ENCODE assay signal across 18 cellular contexts in the genomic region with DNA sequence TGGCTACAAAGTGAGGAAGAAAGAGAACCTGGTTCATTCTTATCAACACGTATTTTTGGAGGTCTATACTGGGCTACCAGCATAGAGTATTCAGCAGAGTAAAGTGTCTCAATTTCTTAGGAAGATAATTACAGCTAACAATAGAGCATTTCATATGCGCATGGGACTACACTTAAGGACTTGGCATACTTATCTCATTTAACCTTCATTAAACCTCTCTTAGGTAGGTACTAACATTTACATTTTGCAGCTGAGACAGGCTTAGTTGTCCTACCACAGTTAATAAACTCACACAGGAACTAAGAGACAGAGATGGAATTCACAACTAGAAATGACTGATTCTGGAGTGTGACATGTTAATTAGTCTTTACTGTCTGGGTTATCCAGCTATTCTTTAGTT.
DNase-seq lines count a peak whose midpoint lies in the region; ATAC-seq and TF ChIP-seq lines count a peak whose summit lies in the region.
"Had no signal": no experiment of that assay in that cellular context is flagged by ENCODE, and none has a peak within 500 bp of the region (broad histone marks: within the 10 kb centered on the region; RNA-seq: fewer than 3 reads in every experiment).

No MANE protein-coding gene starts in this region.

- intact Hi-C loops in activated CD4-positive, alpha-beta T cell treated with anti-CD3 and anti-CD28 coated beads, Interleukin-2, amount 10 ng/mL, durations not matched to agents 24 days and 14 days (cut with micrococcal nuclease): no loop called here
- intact Hi-C loops in activated B cell treated with CpG ODN at 0.5 μM for 24 hours (cut with micrococcal nuclease): no loop called here

- H3K4me2 ChIP-seq in GM23338 (no peak overlapping the region), neural progenitor cell (peak overlapping the region; percentile 48)

- no peak overlapping the region for H2AFZ ChIP-seq in GM23338
- H2AFZ ChIP-seq in neural progenitor cell (replicated peaks): no peak overlapping the region

- H3K36me3 Mint-ChIP-seq in activated CD4-positive, alpha-beta T cell treated with anti-CD3 and anti-CD28 coated beads, Interleukin-2, amount 10 ng/mL, durations not matched to agents 24 days and 14 days (ENCODE audit: low read depth): peaks cover 38% of the 10 kb centered on the region
- H3K36me3 Mint-ChIP-seq in activated CD4-positive, alpha-beta T cell treated with anti-CD3 and anti-CD28 coated beads, Interleukin-2, amount 10 ng/mL, durations not matched to agents 7 days and 5 days (ENCODE audit: low read depth): peaks cover 39% of the 10 kb centered on the region
- peaks cover 48% of the 10 kb centered on the region for H3K36me3 Mint-ChIP-seq in GM23338 (ENCODE audit: low read depth)
- H3K36me3 Mint-ChIP-seq in activated B cell treated with CpG ODN at 0.5 μM for 24 hours (ENCODE audit: low read depth): peaks cover 69% of the 10 kb centered on the region
- peaks cover 23% of the 10 kb centered on the region for H3K36me3 Mint-ChIP-seq in neural progenitor cell

- H3K4me1 ChIP-seq in GM23338 (ENCODE audit: insufficient read depth): peaks cover 34% of the 10 kb centered on the region
- peaks cover 15% of the 10 kb centered on the region for H3K4me1 ChIP-seq in neural progenitor cell

- no peaks in the 10 kb centered on the region for H3K9me3 Mint-ChIP-seq in activated CD4-positive, alpha-beta T cell treated with anti-CD3 and anti-CD28 coated beads, Interleukin-2, amount 10 ng/mL, durations not matched to agents 24 days and 14 days
- H3K9me3 Mint-ChIP-seq in activated CD4-positive, alpha-beta T cell treated with anti-CD3 and anti-CD28 coated beads, Interleukin-2, amount 10 ng/mL, durations not matched to agents 7 days and 5 days: no peaks in the 10 kb centered on the region
- H3K9me3 Mint-ChIP-seq in GM23338 (no peaks in the 10 kb centered on the region), activated B cell treated with CpG ODN at 0.5 μM for 24 hours (no peaks in the 10 kb centered on the region), neural progenitor cell (no peaks in the 10 kb centered on the region)

- H3K4me3 ChIP-seq in GM23338: no peak overlapping the region
- H3K4me3 ChIP-seq in neural progenitor cell: no peak overlapping the region
- H3K4me3 ChIP-seq: HAP-1, Peyer's patch had no signal

- no peak overlapping the region for H3K9ac ChIP-seq in neural progenitor cell

- peaks cover 26% of the 10 kb centered on the region for H4K20me1 ChIP-seq in GM23338 (replicated peaks; ENCODE audit: insufficient read depth)
- peaks cover 14% of the 10 kb centered on the region for H4K20me1 ChIP-seq in neural progenitor cell (ENCODE audit: low read depth)

- TF ChIP-seq CTCF in GM23338 (conservative IDR thresholded peaks at IDR 0.05; ENCODE audit: low read depth in 2 of 2) (no peak), activated B cell treated with CpG ODN at 0.5 μM for 24 hours (IDR thresholded peaks at IDR 0.05) (no peak), neural progenitor cell (IDR thresholded peaks at IDR 0.05) (no peak)

- CTCF ChIA-PET in activated CD4-positive, alpha-beta T cell treated with anti-CD3 and anti-CD28 coated beads, Interleukin-2, amount 10 ng/mL, durations not matched to agents 7 days and 5 days (lab: Charles Lee): interaction anchor here (0.5 to 1.8 kb wide), 3 partner anchors 10 to 210 kb away, joined by 3 to 4 read pairs (median 4); no protein-coding TSS in a partner anchor
- CTCF ChIA-PET in activated B cell treated with CpG ODN at 0.5 μM for 24 hours (lab: Charles Lee): interaction anchor here (1.4 to 4.4 kb wide), 3 partner anchors 13 to 520 kb away, joined by 4 to 23 read pairs (median 5); no protein-coding TSS in a partner anchor

- H3K4me1 Mint-ChIP-seq in activated CD4-positive, alpha-beta T cell treated with anti-CD3 and anti-CD28 coated beads, Interleukin-2, amount 10 ng/mL, durations not matched to agents 24 days and 14 days: peaks cover 8% of the 10 kb centered on the region
- peaks cover 11% of the 10 kb centered on the region for H3K4me1 Mint-ChIP-seq in activated CD4-positive, alpha-beta T cell treated with anti-CD3 and anti-CD28 coated beads, Interleukin-2, amount 10 ng/mL, durations not matched to agents 7 days and 5 days
- H3K4me1 Mint-ChIP-seq in GM23338 (peaks cover 23% of the 10 kb centered on the region; the same call in 2 of the 3 replicates), activated B cell treated with CpG ODN at 0.5 μM for 24 hours (peaks cover 23% of the 10 kb centered on the region), neural progenitor cell (peaks cover 3% of the 10 kb centered on the region)

- H3F3A ChIP-seq in GM23338 (replicated peaks; ENCODE audit: low read depth): no peaks in the 10 kb centered on the region
- H3F3A ChIP-seq in neural progenitor cell (ENCODE audit: low read depth): peaks cover 15% of the 10 kb centered on the region

- no peaks in the 10 kb centered on the region for H3K27me3 Mint-ChIP-seq in activated CD4-positive, alpha-beta T cell treated with anti-CD3 and anti-CD28 coated beads, Interleukin-2, amount 10 ng/mL, durations not matched to agents 24 days and 14 days
- H3K27me3 Mint-ChIP-seq in activated CD4-positive, alpha-beta T cell treated with anti-CD3 and anti-CD28 coated beads, Interleukin-2, amount 10 ng/mL, durations not matched to agents 7 days and 5 days: no peaks in the 10 kb centered on the region
- H3K27me3 Mint-ChIP-seq in GM23338 (ENCODE audit: insufficient read depth, low read depth, poor library complexity) (peaks cover 1% of the 10 kb centered on the region), activated B cell treated with CpG ODN at 0.5 μM for 24 hours (no peaks in the 10 kb centered on the region), neural progenitor cell (ENCODE audit: insufficient read depth, low read depth) (no peaks in the 10 kb centered on the region)

- H3K36me3 ChIP-seq in GM23338 (ENCODE audit: insufficient read depth) (peaks cover 45% of the 10 kb centered on the region), neural progenitor cell (peaks cover 10% of the 10 kb centered on the region)

- H3K4me3 Mint-ChIP-seq in activated CD4-positive, alpha-beta T cell treated with anti-CD3 and anti-CD28 coated beads, Interleukin-2, amount 10 ng/mL, durations not matched to agents 24 days and 14 days: no peak overlapping the region
- no peak overlapping the region for H3K4me3 Mint-ChIP-seq in activated CD4-positive, alpha-beta T cell treated with anti-CD3 and anti-CD28 coated beads, Interleukin-2, amount 10 ng/mL, durations not matched to agents 7 days and 5 days
- H3K4me3 Mint-ChIP-seq in GM23338 (no peak overlapping the region; the same call in 2 of the 3 replicates), activated B cell treated with CpG ODN at 0.5 μM for 24 hours (no peak overlapping the region), neural progenitor cell (no peak overlapping the region)

- H3K27ac Mint-ChIP-seq in activated CD4-positive, alpha-beta T cell treated with anti-CD3 and anti-CD28 coated beads, Interleukin-2, amount 10 ng/mL, durations not matched to agents 24 days and 14 days: peak overlapping the region; percentile 9
- H3K27ac Mint-ChIP-seq in activated CD4-positive, alpha-beta T cell treated with anti-CD3 and anti-CD28 coated beads, Interleukin-2, amount 10 ng/mL, durations not matched to agents 7 days and 5 days: no peak overlapping the region
- H3K27ac Mint-ChIP-seq in GM23338: peak overlapping the region; percentile 76; the same call in 1 of the 2 replicates
- peak overlapping the region; percentile 7 for H3K27ac Mint-ChIP-seq in activated B cell treated with CpG ODN at 0.5 μM for 24 hours
- H3K27ac Mint-ChIP-seq in neural progenitor cell: no peak overlapping the region

- H3K27ac ChIP-seq in GM23338 (ENCODE audit: low read depth): peak overlapping the region; percentile 22; the same call in 1 of the 2 replicates
- H3K27ac ChIP-seq in neural progenitor cell: peak overlapping the region; percentile 35
- H3K27ac ChIP-seq: Peyer's patch had no signal

- peak; percentile 14 for DNase-seq in activated CD4-positive, alpha-beta T cell treated with anti-CD3 and anti-CD28 coated beads, Interleukin-2, amount 10 ng/mL, durations not matched to agents 24 days and 14 days
- DNase-seq in activated CD4-positive, alpha-beta T cell treated with anti-CD3 and anti-CD28 coated beads, Interleukin-2, amount 10 ng/mL, durations not matched to agents 7 days and 5 days: no peak
- DNase-seq in GM23338 (ENCODE audit: low spot score): peak; percentile 30
- no peak for DNase-seq in activated B cell treated with CpG ODN at 0.5 μM for 24 hours
- no peak for DNase-seq in neural progenitor cell (ENCODE audit: low spot score)
- no peak for DNase-seq in NCI-H2107 treated with DMSO at 0.1 percent for 48 hours (lab: John Stamatoyannopoulos, UW; ENCODE audit: unreplicated experiment)
- DNase-seq in NCI-H1105 treated with DMSO at 0.1 percent for 48 hours (lab: John Stamatoyannopoulos, UW): no peak
- DNase-seq: 8988T, C1 segment of cervical spinal cord, DMS153, EL, NCI-H1694 treated with DMSO at 0.1 percent for 48 hours, NCI-H2171, NCI-H82, Peyer's patch, SHP77 had no signal

- H3K79me2 ChIP-seq in GM23338 (replicated peaks; ENCODE audit: insufficient read depth) (peaks cover 63% of the 10 kb centered on the region), neural progenitor cell (ENCODE audit: low read depth) (peaks cover 35% of the 10 kb centered on the region)

- POLR2A ChIA-PET in activated CD4-positive, alpha-beta T cell treated with anti-CD3 and anti-CD28 coated beads, Interleukin-2, amount 10 ng/mL, durations not matched to agents 7 days and 5 days (lab: Charles Lee): no interaction called here
- POLR2A ChIA-PET in activated B cell treated with CpG ODN at 0.5 μM for 24 hours (lab: Charles Lee): no interaction called here

- H3K9me2 ChIP-seq in GM23338 (ENCODE audit: insufficient read depth): no peaks in the 10 kb centered on the region

- no peaks in the 10 kb centered on the region for H3K9me3 ChIP-seq in neural progenitor cell (ENCODE audit: low read depth)
- H3K9me3 ChIP-seq: HAP-1, Peyer's patch had no signal

- no peak; the same call in 2 of the 3 replicates for ATAC-seq in GM23338
- no peak for ATAC-seq in activated B cell treated with CpG ODN at 0.5 μM for 24 hours (ENCODE audit: low read depth)
- ATAC-seq in GM19023 (IDR thresholded peaks at IDR 0.05; ENCODE audit: unreplicated experiment): no peak

- H3K27me3 ChIP-seq in GM23338 (ENCODE audit: insufficient read depth) (no peaks in the 10 kb centered on the region), neural progenitor cell (no peaks in the 10 kb centered on the region)
- H3K27me3 ChIP-seq: Peyer's patch had no signal

TF ChIP-seq in GM23338, 12 proteins besides CTCF, POLR2A, EP300 and RAD21:
- peak; percentile 41; the same call in 1 of the 2 replicates for TF ChIP-seq NANOG (IDR thresholded peaks at IDR 0.05; ENCODE audit: borderline replicate concordance)
- no peak for TF ChIP-seq ZNF114 (CRISPR knock-in tag; IDR thresholded peaks at IDR 0.05)

Comparison
In these comparisons a context has a peak if more than half of its experiments do, and no peak if none do; other contexts are left out.
1. DNase-seq: peak in activated CD4-positive, alpha-beta T cell treated with anti-CD3 and anti-CD28 coated beads, Interleukin-2, amount 10 ng/mL, durations not matched to agents 24 days and 14 days (single experiment) and GM23338 (single experiment); none in activated CD4-positive, alpha-beta T cell treated with anti-CD3 and anti-CD28 coated beads, Interleukin-2, amount 10 ng/mL, durations not matched to agents 7 days and 5 days (single experiment), activated B cell treated with CpG ODN at 0.5 μM for 24 hours (single experiment), neural progenitor cell (single experiment), NCI-H2107 treated with DMSO at 0.1 percent for 48 hours (single experiment) and NCI-H1105 treated with DMSO at 0.1 percent for 48 hours (single experiment).
2. H3K27ac Mint-ChIP-seq: peak in activated CD4-positive, alpha-beta T cell treated with anti-CD3 and anti-CD28 coated beads, Interleukin-2, amount 10 ng/mL, durations not matched to agents 24 days and 14 days (single experiment), GM23338 (single experiment) and activated B cell treated with CpG ODN at 0.5 μM for 24 hours (single experiment); none in activated CD4-positive, alpha-beta T cell treated with anti-CD3 and anti-CD28 coated beads, Interleukin-2, amount 10 ng/mL, durations not matched to agents 7 days and 5 days (single experiment) and neural progenitor cell (single experiment).